In the genomic region with DNA sequence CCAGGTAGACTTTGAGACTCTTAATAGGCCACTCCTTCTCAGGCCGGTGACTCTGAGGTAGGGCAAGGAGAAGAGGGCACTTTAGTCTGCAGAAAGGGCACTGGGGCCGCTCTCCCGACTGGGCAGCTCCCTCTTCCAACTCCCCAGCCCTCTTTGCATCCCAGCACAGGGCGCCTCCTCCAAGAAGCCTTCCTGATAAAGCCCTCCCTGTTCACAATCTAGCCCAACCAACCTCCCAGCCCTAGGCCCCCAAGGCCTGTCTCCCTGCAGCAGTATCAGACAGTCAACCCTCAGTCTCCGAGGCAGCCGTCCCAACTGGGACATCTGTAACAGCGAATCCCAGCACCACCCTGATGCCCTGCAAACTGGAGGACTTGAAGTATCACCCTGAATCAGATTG, we compare ENCODE assay signal across 19 cellular contexts. TPM values are rescaled to one million over a fixed set of nuclear protein-coding genes. Genes with fewer than 3 reads are reported as not detected.
A peak's percentile ranks its signal among the peaks of the same experiment; 100 is the strongest.
DNase-seq lines count a peak whose midpoint lies in the region; ATAC-seq and TF ChIP-seq lines count a peak whose summit lies in the region.
"Had no signal": no experiment of that assay in that cellular context is flagged by ENCODE, and none has a peak within 500 bp of the region (broad histone marks: within the 10 kb centered on the region; RNA-seq: fewer than 3 reads in every experiment).

No MANE protein-coding gene starts in this region.

- peak overlapping the region; percentile 3 for H3K23ac ChIP-seq in neuronal stem cell (ENCODE audit: low read depth, low read length, poor library complexity)

- H2AFZ ChIP-seq in neuronal stem cell (ENCODE audit: low read length) = no peak overlapping the region

- no peaks in the 10 kb centered on the region for H3K27me3 Mint-ChIP-seq in activated CD8-positive, alpha-beta T cell treated with anti-CD3 and anti-CD28 coated beads for 36 hours
- no peaks in the 10 kb centered on the region for H3K27me3 Mint-ChIP-seq in activated CD8-positive, alpha-beta T cell treated with anti-CD3 and anti-CD28 coated beads, Interleukin-2, amount 10 ng/mL, durations not matched to agents 7 days and 5 days (ENCODE audit: low read depth)
- H3K27me3 Mint-ChIP-seq in CD4-positive, alpha-beta memory T cell = no peaks in the 10 kb centered on the region
- H3K27me3 Mint-ChIP-seq in central memory CD8-positive, alpha-beta T cell = no peaks in the 10 kb centered on the region
- H3K27me3 Mint-ChIP-seq: CD4-positive, CD25-positive, alpha-beta regulatory T cell had no signal

- H3K9me3 ChIP-seq in CD4-positive, alpha-beta memory T cell (ENCODE audit: control insufficient read depth in 1 of 2, low read length in 2 of 2) = no peaks in the 10 kb centered on the region
- H3K9me3 ChIP-seq in neuronal stem cell (replicated peaks in 1 of 2; ENCODE audit: control insufficient read depth in 2 of 2, insufficient read depth in 1 of 2, low read depth in 1 of 2, low read length in 2 of 2) = no peaks in the 10 kb centered on the region

- H2BK12ac ChIP-seq in neuronal stem cell (ENCODE audit: low read length) = no peak overlapping the region

- no peak for DNase-seq in activated CD8-positive, alpha-beta T cell treated with anti-CD3 and anti-CD28 coated beads for 36 hours
- DNase-seq in activated CD8-positive, alpha-beta T cell treated with anti-CD3 and anti-CD28 coated beads, Interleukin-2, amount 10 ng/mL, durations not matched to agents 7 days and 5 days = no peak
- DNase-seq in CD4-positive, alpha-beta memory T cell = no peak
- no peak for DNase-seq in central memory CD8-positive, alpha-beta T cell (ENCODE audit: low spot score in 2 of 2)
- no peak for DNase-seq in neuronal stem cell (ENCODE audit: low spot score)
- no peak for DNase-seq in activated CD4-positive, CD25-positive, alpha-beta regulatory T cell (lab: John Stamatoyannopoulos, UW)
- no peak for DNase-seq in NCI-H748 (lab: John Stamatoyannopoulos, UW; ENCODE audit: unreplicated experiment)
- DNase-seq: 8988T; CD4-positive, CD25-positive, alpha-beta regulatory T cell; DMS79 treated with DMSO at 0.1 percent for 48 hours; MV-4-11; NCI-H1417; NCI-H187; NCI-H2227 treated with DMSO at 0.1 percent for 48 hours; NCI-H510A treated with DMSO at 0.1 percent for 48 hours; NCI-H82; PC-3 had no signal

- no peaks in the 10 kb centered on the region for H3K27me3 ChIP-seq in CD4-positive, alpha-beta memory T cell (ENCODE audit: insufficient read depth, low read length)
- no peaks in the 10 kb centered on the region for H3K27me3 ChIP-seq in neuronal stem cell (ENCODE audit: control insufficient read depth in 3 of 3, insufficient read depth in 3 of 3, low read depth in 1 of 3, low read length in 3 of 3)

- H3K27ac ChIP-seq in CD4-positive, alpha-beta memory T cell (ENCODE audit: low read depth, low read length) = no peak overlapping the region
- H3K27ac ChIP-seq in neuronal stem cell (replicated peaks; ENCODE audit: low read length) = no peak overlapping the region
- H3K27ac ChIP-seq: KMS-11 had no signal

- H4K91ac ChIP-seq in neuronal stem cell (ENCODE audit: low read depth, low read length, poor library complexity) = no peak overlapping the region

- peaks cover 23% of the 10 kb centered on the region for H3K4me1 Mint-ChIP-seq in activated CD8-positive, alpha-beta T cell treated with anti-CD3 and anti-CD28 coated beads for 36 hours (ENCODE audit: low read depth)
- H3K4me1 Mint-ChIP-seq in activated CD8-positive, alpha-beta T cell treated with anti-CD3 and anti-CD28 coated beads, Interleukin-2, amount 10 ng/mL, durations not matched to agents 7 days and 5 days (ENCODE audit: low read depth) = peaks cover 52% of the 10 kb centered on the region
- H3K4me1 Mint-ChIP-seq in CD4-positive, alpha-beta memory T cell = peaks cover 12 to 19% (median 15%) of the 10 kb centered on the region in 4 donors
- peaks cover 29% of the 10 kb centered on the region for H3K4me1 Mint-ChIP-seq in central memory CD8-positive, alpha-beta T cell

- no peak overlapping the region for H3K4me3 ChIP-seq in CD4-positive, alpha-beta memory T cell (ENCODE audit: low read length in 2 of 2)
- no peak overlapping the region for H3K4me3 ChIP-seq in neuronal stem cell (ENCODE audit: low read length in 2 of 2)

- POLR2A ChIA-PET in activated CD8-positive, alpha-beta T cell treated with anti-CD3 and anti-CD28 coated beads for 36 hours (lab: Charles Lee) = interaction anchor here (1.2 kb wide), 1 partner anchor 15 kb away, joined by 3 read pairs; no protein-coding TSS in a partner anchor
- POLR2A ChIA-PET in activated CD8-positive, alpha-beta T cell treated with anti-CD3 and anti-CD28 coated beads, Interleukin-2, amount 10 ng/mL, durations not matched to agents 7 days and 5 days (lab: Charles Lee) = no interaction called here
- POLR2A ChIA-PET in CD4-positive, alpha-beta memory T cell (lab: Charles Lee; ENCODE audit: partially characterized antibody) = interaction anchor here (0.6 kb wide), 1 partner anchor 13 kb away, joined by 4 read pairs; no protein-coding TSS in a partner anchor

- CTCF ChIA-PET in activated CD8-positive, alpha-beta T cell treated with anti-CD3 and anti-CD28 coated beads for 36 hours (lab: Charles Lee) = no interaction called here
- CTCF ChIA-PET in activated CD8-positive, alpha-beta T cell treated with anti-CD3 and anti-CD28 coated beads, Interleukin-2, amount 10 ng/mL, durations not matched to agents 7 days and 5 days (lab: Charles Lee) = no interaction called here
- CTCF ChIA-PET in CD4-positive, alpha-beta memory T cell (lab: Charles Lee; ENCODE audit: partially characterized antibody) = no interaction called here

- WGBS in neuronal stem cell (ENCODE audit: extremely low coverage in 2 of 2, insufficient read length in 2 of 2, insufficient replicate concordance in 1 of 2), 2 donors = no CpG with 5 or more reads among the region's 7 CpGs

- H4K8ac ChIP-seq in neuronal stem cell (ENCODE audit: low read depth, low read length) = no peak overlapping the region

- peaks cover 6% of the 10 kb centered on the region for H3K36me3 Mint-ChIP-seq in activated CD8-positive, alpha-beta T cell treated with anti-CD3 and anti-CD28 coated beads for 36 hours (ENCODE audit: low read depth)
- peaks cover 35% of the 10 kb centered on the region for H3K36me3 Mint-ChIP-seq in activated CD8-positive, alpha-beta T cell treated with anti-CD3 and anti-CD28 coated beads, Interleukin-2, amount 10 ng/mL, durations not matched to agents 7 days and 5 days (ENCODE audit: low read depth)
- H3K36me3 Mint-ChIP-seq in CD4-positive, alpha-beta memory T cell = peaks cover 16 to 67% of the 10 kb centered on the region in 2 donors
- peaks cover 19% of the 10 kb centered on the region for H3K36me3 Mint-ChIP-seq in central memory CD8-positive, alpha-beta T cell (ENCODE audit: insufficient read depth)

- no peaks in the 10 kb centered on the region for H3K79me1 ChIP-seq in neuronal stem cell (ENCODE audit: low read depth, low read length)

- no peak overlapping the region for H3K18ac ChIP-seq in neuronal stem cell (ENCODE audit: low read length)

- H2BK5ac ChIP-seq in neuronal stem cell (ENCODE audit: low read length) = no peak overlapping the region

- no peak overlapping the region for H3K9ac ChIP-seq in neuronal stem cell (ENCODE audit: low read depth, low read length, poor library complexity)
- H3K9ac ChIP-seq: KMS-11 had no signal

- H3K14ac ChIP-seq in neuronal stem cell (ENCODE audit: low read length) = no peak overlapping the region

- H3K4me1 ChIP-seq in CD4-positive, alpha-beta memory T cell (ENCODE audit: insufficient read depth, low read length) = no peaks in the 10 kb centered on the region
- peaks cover 0 to 4% of the 10 kb centered on the region in 2 donors for H3K4me1 ChIP-seq in neuronal stem cell (ENCODE audit: control insufficient read depth in 2 of 2, insufficient read depth in 1 of 2, low read depth in 1 of 2, low read length in 2 of 2)

- peak overlapping the region; percentile 43 for H3K27ac Mint-ChIP-seq in activated CD8-positive, alpha-beta T cell treated with anti-CD3 and anti-CD28 coated beads for 36 hours
- no peak overlapping the region for H3K27ac Mint-ChIP-seq in activated CD8-positive, alpha-beta T cell treated with anti-CD3 and anti-CD28 coated beads, Interleukin-2, amount 10 ng/mL, durations not matched to agents 7 days and 5 days
- peak overlapping the region in 5 of 7 donors; percentile 15 to 57 (median 36) for H3K27ac Mint-ChIP-seq in CD4-positive, alpha-beta memory T cell
- peak overlapping the region; percentile 29 for H3K27ac Mint-ChIP-seq in central memory CD8-positive, alpha-beta T cell (ENCODE audit: low read depth)

- peaks cover 59% of the 10 kb centered on the region for H3K36me3 ChIP-seq in CD4-positive, alpha-beta memory T cell (ENCODE audit: insufficient read depth, low read length)
- peaks cover 10 to 27% of the 10 kb centered on the region in 2 donors for H3K36me3 ChIP-seq in neuronal stem cell (replicated peaks in 1 of 2; ENCODE audit: control insufficient read depth in 2 of 2, insufficient read depth in 2 of 2, low read length in 2 of 2)

- ATAC-seq in activated CD8-positive, alpha-beta T cell treated with anti-CD3 and anti-CD28 coated beads for 36 hours = no peak
- ATAC-seq in activated CD8-positive, alpha-beta T cell treated with anti-CD3 and anti-CD28 coated beads, Interleukin-2, amount 10 ng/mL, durations not matched to agents 7 days and 5 days = no peak
- no peak for ATAC-seq in central memory CD8-positive, alpha-beta T cell (replicated peaks; ENCODE audit: extremely low read depth, poor library complexity, severe bottlenecking)
- ATAC-seq in HG03469 (IDR thresholded peaks at IDR 0.05; ENCODE audit: unreplicated experiment) = no peak
- ATAC-seq: PC-3 had no signal

- H3K4me2 ChIP-seq in neuronal stem cell (ENCODE audit: insufficient read depth, low read length, poor library complexity, severe bottlenecking) = no peak overlapping the region
- H3K4me2 ChIP-seq: KMS-11 had no signal

- H2AK5ac ChIP-seq in neuronal stem cell (ENCODE audit: low read depth, low read length) = no peak overlapping the region

- H2BK120ac ChIP-seq in neuronal stem cell (ENCODE audit: low read depth, low read length) = no peak overlapping the region

- no peaks in the 10 kb centered on the region for H3K9me3 Mint-ChIP-seq in activated CD8-positive, alpha-beta T cell treated with anti-CD3 and anti-CD28 coated beads for 36 hours
- H3K9me3 Mint-ChIP-seq in activated CD8-positive, alpha-beta T cell treated with anti-CD3 and anti-CD28 coated beads, Interleukin-2, amount 10 ng/mL, durations not matched to agents 7 days and 5 days (ENCODE audit: insufficient read depth) = no peaks in the 10 kb centered on the region
- no peaks in the 10 kb centered on the region for H3K9me3 Mint-ChIP-seq in CD4-positive, alpha-beta memory T cell
- H3K9me3 Mint-ChIP-seq in central memory CD8-positive, alpha-beta T cell = no peaks in the 10 kb centered on the region
- H3K9me3 Mint-ChIP-seq: CD4-positive, CD25-positive, alpha-beta regulatory T cell had no signal

- intact Hi-C loops in activated CD8-positive, alpha-beta T cell treated with anti-CD3 and anti-CD28 coated beads for 36 hours (cut with micrococcal nuclease) = no loop called here
- intact Hi-C loops in CD4-positive, alpha-beta memory T cell (cut with micrococcal nuclease) = loop anchor here (5.0 kb wide), 1 partner anchor 34 kb away; no protein-coding TSS in a partner anchor

- no peak overlapping the region for H2BK15ac ChIP-seq in neuronal stem cell (ENCODE audit: low read length)

- no peak for TF ChIP-seq CTCF in activated CD8-positive, alpha-beta T cell treated with anti-CD3 and anti-CD28 coated beads for 36 hours (IDR thresholded peaks at IDR 0.05)

- H3K4me3 Mint-ChIP-seq in activated CD8-positive, alpha-beta T cell treated with anti-CD3 and anti-CD28 coated beads for 36 hours = no peak overlapping the region
- H3K4me3 Mint-ChIP-seq in activated CD8-positive, alpha-beta T cell treated with anti-CD3 and anti-CD28 coated beads, Interleukin-2, amount 10 ng/mL, durations not matched to agents 7 days and 5 days = no peak overlapping the region
- H3K4me3 Mint-ChIP-seq in CD4-positive, alpha-beta memory T cell = no peak overlapping the region
- no peak overlapping the region for H3K4me3 Mint-ChIP-seq in central memory CD8-positive, alpha-beta T cell

- no peak overlapping the region for H3K4ac ChIP-seq in neuronal stem cell (ENCODE audit: low read length)

RNA-seq across cellular contexts. Expression of gene PDE2A, which starts 14.3 kb away (rescaled TPM):
- total RNA-seq in activated CD8-positive, alpha-beta T cell treated with anti-CD3 and anti-CD28 coated beads for 36 hours = under 1 TPM; 0.14 to 0.72 TPM
- total RNA-seq in activated CD8-positive, alpha-beta T cell treated with anti-CD3 and anti-CD28 coated beads, Interleukin-2, amount 10 ng/mL, durations not matched to agents 7 days and 5 days = under 1 TPM; 0.26 to 0.37 TPM
- total RNA-seq in CD4-positive, alpha-beta memory T cell = 1 to 10 TPM in 1 of 2 experiments, under 1 TPM in 1; 0.75 to 1.7 TPM
- 1 to 10 TPM in 1 of 2 donors, under 1 TPM in 1; 0.11 to 1.2 TPM for polyA plus RNA-seq in CD4-positive, alpha-beta memory T cell
- polyA plus RNA-seq in neuronal stem cell (2013, experiment 1 of 2) = 1.7 TPM
- polyA plus RNA-seq in neuronal stem cell (2013, experiment 2 of 2) = 1.7 TPM
- polyA plus RNA-seq: CD4-positive, CD25-positive, alpha-beta regulatory T cell had no signal
